Comparison of ENCODE assay signal across 23 cellular contexts in the genomic region with DNA sequence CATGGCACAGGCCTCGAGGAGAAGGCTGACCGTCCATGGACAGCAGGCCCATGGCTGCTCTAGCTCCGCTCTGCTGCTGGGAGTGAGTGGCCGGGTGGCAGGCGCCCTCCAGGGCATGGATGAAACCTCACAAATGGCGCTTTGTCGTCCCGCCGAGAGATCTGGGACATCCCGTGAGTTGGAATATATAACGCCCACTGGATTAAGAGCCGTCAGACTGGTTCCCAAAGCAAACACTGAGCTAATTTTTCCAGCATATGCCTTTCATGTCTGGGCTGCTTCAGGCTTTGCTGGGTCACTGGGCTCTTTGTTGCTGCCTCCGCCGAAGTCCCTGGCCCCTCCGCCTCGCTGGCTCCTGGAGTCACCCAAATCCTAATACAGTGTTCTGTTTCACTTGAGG.
DNase-seq lines count a peak whose midpoint lies in the region; ATAC-seq and TF ChIP-seq lines count a peak whose summit lies in the region.
"Had no signal": no experiment of that assay in that cellular context is flagged by ENCODE, and none has a peak within 500 bp of the region (broad histone marks: within the 10 kb centered on the region; RNA-seq: fewer than 3 reads in every experiment).

No MANE protein-coding gene starts in this region.

- CTCF ChIA-PET in Calu3 (lab: Charles Lee): interaction anchor here (0.5 kb wide), 1 partner anchor 8 kb away, joined by 3 read pairs; no protein-coding TSS in a partner anchor

- H3K4me1 ChIP-seq in prostate gland (replicated peaks): no peaks in the 10 kb centered on the region
- H3K4me1 ChIP-seq: BE2C, SJSA1 had no signal

- no peak for TF ChIP-seq POLR2A in prostate gland (IDR thresholded peaks at IDR 0.05)

- no peak overlapping the region for H3K27ac ChIP-seq in prostate gland
- H3K27ac ChIP-seq: SJSA1 had no signal

- H3K36me3 ChIP-seq in prostate gland: no peaks in the 10 kb centered on the region
- H3K36me3 ChIP-seq in H7 (replicated peaks; ENCODE audit: control insufficient read depth, insufficient read depth, low read length): no peaks in the 10 kb centered on the region
- H3K36me3 ChIP-seq: BE2C, SJSA1 had no signal

- no peaks in the 10 kb centered on the region for H3K4me1 Mint-ChIP-seq in Calu3 (ENCODE audit: low read depth, unreplicated experiment)
- H3K4me1 Mint-ChIP-seq: CD4-positive, alpha-beta memory T cell had no signal

- intact Hi-C loops in Calu3 (cut with micrococcal nuclease; ENCODE audit: unreplicated experiment): no loop called here
- intact Hi-C loops in prostate gland (cut with DNase I): no loop called here
- intact Hi-C loops in left colon (cut with DNase I, micrococcal nuclease): no loop called here

- no peak overlapping the region for H3K4me3 Mint-ChIP-seq in Calu3 (ENCODE audit: low read depth, unreplicated experiment)
- H3K4me3 Mint-ChIP-seq: CD4-positive, alpha-beta memory T cell; HFFc6 had no signal

- WGBS in prostate gland: 49% methylated on average over 16 of the region's 16 CpGs

- no peaks in the 10 kb centered on the region for H3K9me3 ChIP-seq in prostate gland
- H3K9me3 ChIP-seq: BE2C, SJSA1 had no signal

- H3K27me3 ChIP-seq in prostate gland (replicated peaks; ENCODE audit: insufficient read depth) (no peaks in the 10 kb centered on the region), H7 (ENCODE audit: control insufficient read depth, insufficient read depth, low read length) (no peaks in the 10 kb centered on the region)
- H3K27me3 ChIP-seq: BE2C, SJSA1 had no signal

- BruUV-seq in Calu3 (replicated peaks; lab: Mats Ljungman, UMichigan): no TSS peak

- no peaks in the 10 kb centered on the region for H3K9me3 Mint-ChIP-seq in Calu3 (ENCODE audit: low read depth, unreplicated experiment)

- H3K27ac Mint-ChIP-seq in Calu3 (ENCODE audit: unreplicated experiment): no peak overlapping the region
- H3K27ac Mint-ChIP-seq: CD4-positive, alpha-beta memory T cell; HFFc6 had no signal

- ATAC-seq in GM19324 (IDR thresholded peaks at IDR 0.05; ENCODE audit: low FRiP score, unreplicated experiment) (no peak), left colon (no peak)
- ATAC-seq: K562 had no signal

- peaks cover 41% of the 10 kb centered on the region for H3K27me3 Mint-ChIP-seq in Calu3 (ENCODE audit: unreplicated experiment)
- H3K27me3 Mint-ChIP-seq: CD4-positive, alpha-beta memory T cell had no signal

- TF ChIP-seq CTCF in Calu3 (IDR thresholded peaks at IDR 0.05; ENCODE audit: unreplicated experiment): no peak
- TF ChIP-seq CTCF in prostate gland (IDR thresholded peaks at IDR 0.05): no peak

- H3K36me3 Mint-ChIP-seq in Calu3 (ENCODE audit: insufficient read depth, unreplicated experiment): peaks cover 5% of the 10 kb centered on the region
- H3K36me3 Mint-ChIP-seq: CD4-positive, alpha-beta memory T cell had no signal

- H3K4me3 ChIP-seq in prostate gland (no peak overlapping the region), H7 (ENCODE audit: insufficient read depth, low read depth, low read length) (no peak overlapping the region)
- H3K4me3 ChIP-seq: K562, SJSA1 had no signal

- peak; percentile 24 for DNase-seq in Calu3
- DNase-seq in NCI-H1048 (lab: John Stamatoyannopoulos, UW): peak; percentile 0
- DNase-seq in foreskin melanocyte: peak; percentile 89
- DNase-seq in prostate gland (ENCODE audit: low spot score): peak; percentile 53
- no peak for DNase-seq in left colon
- no peak for DNase-seq in H7
- DNase-seq in RKO (ENCODE audit: low spot score): no peak
- DNase-seq: BE2C; CD4-positive, alpha-beta memory T cell; DMS153; EL; GF-D8; H9; HFFc6; NCI-H1105; NCI-H146; NCI-H2029; NCI-H226; NCI-H510A treated with DMSO at 0.1 percent for 48 hours; NCI-H748 treated with DMSO at 0.1 percent for 48 hours had no signal

Comparison
In these comparisons a context has a peak if more than half of its experiments do, and no peak if none do; other contexts are left out.
1. DNase-seq: peak in Calu3 (single experiment), NCI-H1048 (single experiment), foreskin melanocyte (single experiment) and prostate gland (single experiment); none in left colon (0 of 2), H7 (single experiment) and RKO (single experiment).